In genomic region chr10:111148440-111148839, GRCh38 we compare ENCODE assay signal across 6 cellular contexts.
"Had no signal": no experiment of that assay in that cellular context is flagged by ENCODE, and none has a peak within 500 bp of the region (broad histone marks: within the 10 kb centered on the region; RNA-seq: fewer than 3 reads in every experiment).

No MANE protein-coding gene starts in this region.

- H3K27ac ChIP-seq: GM23248 had no signal

- H2AFZ ChIP-seq: GM23248 had no signal

- H3K4me3 ChIP-seq: GM23248, K562 had no signal

- DNase-seq: GM23248, H7, HCEC 1CT, IMR-90, KG1 had no signal

- ATAC-seq: K562 had no signal

- H3K9ac ChIP-seq: GM23248 had no signal
